ENCODE assay signal across 3 cellular contexts in the genomic region with DNA sequence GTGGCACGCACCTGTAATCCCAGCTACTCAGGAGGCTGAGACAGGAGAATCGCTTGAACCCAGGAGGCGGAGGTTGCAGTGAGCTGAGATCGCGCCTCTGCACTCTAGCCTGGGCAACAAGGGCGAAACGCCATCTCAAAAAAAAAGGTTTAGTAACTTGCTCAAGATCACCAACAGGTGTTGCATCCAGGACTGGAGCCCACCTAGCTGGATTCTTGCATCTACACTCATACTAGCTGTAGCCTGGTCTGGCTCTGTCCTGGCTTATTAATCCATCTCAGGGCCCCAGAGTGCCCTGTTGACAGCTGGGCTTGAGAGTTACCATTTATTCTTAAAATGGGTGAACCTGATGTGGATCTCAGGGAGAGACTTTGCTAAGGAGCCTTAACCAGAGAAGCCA.
TF ChIP-seq lines count a peak whose summit lies in the region.

No MANE protein-coding gene starts in this region.

TF ChIP-seq in HCT116, 20 proteins besides CTCF, POLR2A, EP300 and RAD21:
- no peak for TF ChIP-seq SRF (IDR thresholded peaks at IDR 0.05; ENCODE audit: low read depth)
- no peak for TF ChIP-seq EGR1 (IDR thresholded peaks at IDR 0.05; ENCODE audit: low read depth)
- no peak for TF ChIP-seq ZNF274 (IDR thresholded peaks at IDR 0.05; ENCODE audit: low read depth, low read length)
- no peak for TF ChIP-seq JUND (IDR thresholded peaks at IDR 0.05)
- TF ChIP-seq, protein P1, sequence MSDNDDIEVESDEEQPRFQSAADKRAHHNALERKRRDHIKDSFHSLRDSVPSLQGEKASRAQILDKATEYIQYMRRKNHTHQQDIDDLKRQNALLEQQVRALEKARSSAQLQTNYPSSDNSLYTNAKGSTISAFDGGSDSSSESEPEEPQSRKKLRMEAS (IDR thresholded peaks at IDR 0.05), result no peak
- TF ChIP-seq ZFX (IDR thresholded peaks at IDR 0.05), result no peak
- TF ChIP-seq YY1 (IDR thresholded peaks at IDR 0.05; ENCODE audit: extremely low read depth, insufficient replicate concordance, low read depth, low read length), result no peak
- no peak for TF ChIP-seq SP1 (IDR thresholded peaks at IDR 0.05; ENCODE audit: low read depth)
- no peak for TF ChIP-seq CEBPB (IDR thresholded peaks at IDR 0.05; ENCODE audit: low read depth)
- TF ChIP-seq POLR2AphosphoS5 (IDR thresholded peaks at IDR 0.05; ENCODE audit: low read depth, low read length), result no peak
- TF ChIP-seq ELF1 (IDR thresholded peaks at IDR 0.05; ENCODE audit: borderline replicate concordance, low read depth), result no peak

TF ChIP-seq in WTC11, 78 proteins besides CTCF, POLR2A, EP300 and RAD21:
- TF ChIP-seq CBFB (CRISPR knock-in tag; IDR thresholded peaks at IDR 0.05; ENCODE audit: low read depth) (no peak), ATF1 (CRISPR knock-in tag; IDR thresholded peaks at IDR 0.05) (no peak), EMX1 (CRISPR knock-in tag; IDR thresholded peaks at IDR 0.05) (no peak), MYBL2 (CRISPR knock-in tag; IDR thresholded peaks at IDR 0.05) (no peak), FOXJ3 (CRISPR knock-in tag; IDR thresholded peaks at IDR 0.05; ENCODE audit: borderline replicate concordance) (no peak), JUN (CRISPR knock-in tag; IDR thresholded peaks at IDR 0.05) (no peak), CREB1 (CRISPR knock-in tag; IDR thresholded peaks at IDR 0.05) (no peak)
- TF ChIP-seq, protein P2, sequence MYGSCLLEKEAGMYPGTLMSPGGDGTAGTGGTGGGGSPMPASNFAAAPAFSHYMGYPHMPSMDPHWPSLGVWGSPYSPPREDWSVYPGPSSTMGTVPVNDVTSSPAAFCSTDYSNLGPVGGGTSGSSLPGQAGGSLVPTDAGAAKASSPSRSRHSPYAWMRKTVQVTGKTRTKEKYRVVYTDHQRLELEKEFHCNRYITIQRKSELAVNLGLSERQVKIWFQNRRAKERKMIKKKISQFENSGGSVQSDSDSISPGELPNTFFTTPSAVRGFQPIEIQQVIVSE (CRISPR knock-in tag; IDR thresholded peaks at IDR 0.05; ENCODE audit: borderline replicate concordance), result no peak
- TF ChIP-seq, protein P3, sequence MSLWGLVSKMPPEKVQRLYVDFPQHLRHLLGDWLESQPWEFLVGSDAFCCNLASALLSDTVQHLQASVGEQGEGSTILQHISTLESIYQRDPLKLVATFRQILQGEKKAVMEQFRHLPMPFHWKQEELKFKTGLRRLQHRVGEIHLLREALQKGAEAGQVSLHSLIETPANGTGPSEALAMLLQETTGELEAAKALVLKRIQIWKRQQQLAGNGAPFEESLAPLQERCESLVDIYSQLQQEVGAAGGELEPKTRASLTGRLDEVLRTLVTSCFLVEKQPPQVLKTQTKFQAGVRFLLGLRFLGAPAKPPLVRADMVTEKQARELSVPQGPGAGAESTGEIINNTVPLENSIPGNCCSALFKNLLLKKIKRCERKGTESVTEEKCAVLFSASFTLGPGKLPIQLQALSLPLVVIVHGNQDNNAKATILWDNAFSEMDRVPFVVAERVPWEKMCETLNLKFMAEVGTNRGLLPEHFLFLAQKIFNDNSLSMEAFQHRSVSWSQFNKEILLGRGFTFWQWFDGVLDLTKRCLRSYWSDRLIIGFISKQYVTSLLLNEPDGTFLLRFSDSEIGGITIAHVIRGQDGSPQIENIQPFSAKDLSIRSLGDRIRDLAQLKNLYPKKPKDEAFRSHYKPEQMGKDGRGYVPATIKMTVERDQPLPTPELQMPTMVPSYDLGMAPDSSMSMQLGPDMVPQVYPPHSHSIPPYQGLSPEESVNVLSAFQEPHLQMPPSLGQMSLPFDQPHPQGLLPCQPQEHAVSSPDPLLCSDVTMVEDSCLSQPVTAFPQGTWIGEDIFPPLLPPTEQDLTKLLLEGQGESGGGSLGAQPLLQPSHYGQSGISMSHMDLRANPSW (CRISPR knock-in tag; conservative IDR thresholded peaks at IDR 0.05; ENCODE audit: low read depth), result no peak
- TF ChIP-seq, protein P4, sequence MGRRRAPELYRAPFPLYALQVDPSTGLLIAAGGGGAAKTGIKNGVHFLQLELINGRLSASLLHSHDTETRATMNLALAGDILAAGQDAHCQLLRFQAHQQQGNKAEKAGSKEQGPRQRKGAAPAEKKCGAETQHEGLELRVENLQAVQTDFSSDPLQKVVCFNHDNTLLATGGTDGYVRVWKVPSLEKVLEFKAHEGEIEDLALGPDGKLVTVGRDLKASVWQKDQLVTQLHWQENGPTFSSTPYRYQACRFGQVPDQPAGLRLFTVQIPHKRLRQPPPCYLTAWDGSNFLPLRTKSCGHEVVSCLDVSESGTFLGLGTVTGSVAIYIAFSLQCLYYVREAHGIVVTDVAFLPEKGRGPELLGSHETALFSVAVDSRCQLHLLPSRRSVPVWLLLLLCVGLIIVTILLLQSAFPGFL (CRISPR knock-in tag; IDR thresholded peaks at IDR 0.05; ENCODE audit: borderline replicate concordance), result no peak

TF ChIP-seq in H1, 55 proteins besides CTCF, POLR2A, EP300 and RAD21:
- no peak for TF ChIP-seq SIN3A (conservative IDR thresholded peaks at IDR 0.05 in 1 of 2, IDR thresholded peaks at IDR 0.05 in 1 of 2; ENCODE audit: low read depth in 1 of 2, low read length in 2 of 2)
- TF ChIP-seq HDAC2 (IDR thresholded peaks at IDR 0.05; ENCODE audit: borderline replicate concordance in 1 of 2, low read depth in 2 of 2, low read length in 2 of 2), result no peak
- TF ChIP-seq, protein P5, sequence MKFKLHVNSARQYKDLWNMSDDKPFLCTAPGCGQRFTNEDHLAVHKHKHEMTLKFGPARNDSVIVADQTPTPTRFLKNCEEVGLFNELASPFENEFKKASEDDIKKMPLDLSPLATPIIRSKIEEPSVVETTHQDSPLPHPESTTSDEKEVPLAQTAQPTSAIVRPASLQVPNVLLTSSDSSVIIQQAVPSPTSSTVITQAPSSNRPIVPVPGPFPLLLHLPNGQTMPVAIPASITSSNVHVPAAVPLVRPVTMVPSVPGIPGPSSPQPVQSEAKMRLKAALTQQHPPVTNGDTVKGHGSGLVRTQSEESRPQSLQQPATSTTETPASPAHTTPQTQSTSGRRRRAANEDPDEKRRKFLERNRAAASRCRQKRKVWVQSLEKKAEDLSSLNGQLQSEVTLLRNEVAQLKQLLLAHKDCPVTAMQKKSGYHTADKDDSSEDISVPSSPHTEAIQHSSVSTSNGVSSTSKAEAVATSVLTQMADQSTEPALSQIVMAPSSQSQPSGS (IDR thresholded peaks at IDR 0.05; ENCODE audit: low read length), result no peak
- no peak for TF ChIP-seq BCL11A (IDR thresholded peaks at IDR 0.05; ENCODE audit: low read depth in 2 of 2, low read length in 2 of 2)
- TF ChIP-seq, protein P6, sequence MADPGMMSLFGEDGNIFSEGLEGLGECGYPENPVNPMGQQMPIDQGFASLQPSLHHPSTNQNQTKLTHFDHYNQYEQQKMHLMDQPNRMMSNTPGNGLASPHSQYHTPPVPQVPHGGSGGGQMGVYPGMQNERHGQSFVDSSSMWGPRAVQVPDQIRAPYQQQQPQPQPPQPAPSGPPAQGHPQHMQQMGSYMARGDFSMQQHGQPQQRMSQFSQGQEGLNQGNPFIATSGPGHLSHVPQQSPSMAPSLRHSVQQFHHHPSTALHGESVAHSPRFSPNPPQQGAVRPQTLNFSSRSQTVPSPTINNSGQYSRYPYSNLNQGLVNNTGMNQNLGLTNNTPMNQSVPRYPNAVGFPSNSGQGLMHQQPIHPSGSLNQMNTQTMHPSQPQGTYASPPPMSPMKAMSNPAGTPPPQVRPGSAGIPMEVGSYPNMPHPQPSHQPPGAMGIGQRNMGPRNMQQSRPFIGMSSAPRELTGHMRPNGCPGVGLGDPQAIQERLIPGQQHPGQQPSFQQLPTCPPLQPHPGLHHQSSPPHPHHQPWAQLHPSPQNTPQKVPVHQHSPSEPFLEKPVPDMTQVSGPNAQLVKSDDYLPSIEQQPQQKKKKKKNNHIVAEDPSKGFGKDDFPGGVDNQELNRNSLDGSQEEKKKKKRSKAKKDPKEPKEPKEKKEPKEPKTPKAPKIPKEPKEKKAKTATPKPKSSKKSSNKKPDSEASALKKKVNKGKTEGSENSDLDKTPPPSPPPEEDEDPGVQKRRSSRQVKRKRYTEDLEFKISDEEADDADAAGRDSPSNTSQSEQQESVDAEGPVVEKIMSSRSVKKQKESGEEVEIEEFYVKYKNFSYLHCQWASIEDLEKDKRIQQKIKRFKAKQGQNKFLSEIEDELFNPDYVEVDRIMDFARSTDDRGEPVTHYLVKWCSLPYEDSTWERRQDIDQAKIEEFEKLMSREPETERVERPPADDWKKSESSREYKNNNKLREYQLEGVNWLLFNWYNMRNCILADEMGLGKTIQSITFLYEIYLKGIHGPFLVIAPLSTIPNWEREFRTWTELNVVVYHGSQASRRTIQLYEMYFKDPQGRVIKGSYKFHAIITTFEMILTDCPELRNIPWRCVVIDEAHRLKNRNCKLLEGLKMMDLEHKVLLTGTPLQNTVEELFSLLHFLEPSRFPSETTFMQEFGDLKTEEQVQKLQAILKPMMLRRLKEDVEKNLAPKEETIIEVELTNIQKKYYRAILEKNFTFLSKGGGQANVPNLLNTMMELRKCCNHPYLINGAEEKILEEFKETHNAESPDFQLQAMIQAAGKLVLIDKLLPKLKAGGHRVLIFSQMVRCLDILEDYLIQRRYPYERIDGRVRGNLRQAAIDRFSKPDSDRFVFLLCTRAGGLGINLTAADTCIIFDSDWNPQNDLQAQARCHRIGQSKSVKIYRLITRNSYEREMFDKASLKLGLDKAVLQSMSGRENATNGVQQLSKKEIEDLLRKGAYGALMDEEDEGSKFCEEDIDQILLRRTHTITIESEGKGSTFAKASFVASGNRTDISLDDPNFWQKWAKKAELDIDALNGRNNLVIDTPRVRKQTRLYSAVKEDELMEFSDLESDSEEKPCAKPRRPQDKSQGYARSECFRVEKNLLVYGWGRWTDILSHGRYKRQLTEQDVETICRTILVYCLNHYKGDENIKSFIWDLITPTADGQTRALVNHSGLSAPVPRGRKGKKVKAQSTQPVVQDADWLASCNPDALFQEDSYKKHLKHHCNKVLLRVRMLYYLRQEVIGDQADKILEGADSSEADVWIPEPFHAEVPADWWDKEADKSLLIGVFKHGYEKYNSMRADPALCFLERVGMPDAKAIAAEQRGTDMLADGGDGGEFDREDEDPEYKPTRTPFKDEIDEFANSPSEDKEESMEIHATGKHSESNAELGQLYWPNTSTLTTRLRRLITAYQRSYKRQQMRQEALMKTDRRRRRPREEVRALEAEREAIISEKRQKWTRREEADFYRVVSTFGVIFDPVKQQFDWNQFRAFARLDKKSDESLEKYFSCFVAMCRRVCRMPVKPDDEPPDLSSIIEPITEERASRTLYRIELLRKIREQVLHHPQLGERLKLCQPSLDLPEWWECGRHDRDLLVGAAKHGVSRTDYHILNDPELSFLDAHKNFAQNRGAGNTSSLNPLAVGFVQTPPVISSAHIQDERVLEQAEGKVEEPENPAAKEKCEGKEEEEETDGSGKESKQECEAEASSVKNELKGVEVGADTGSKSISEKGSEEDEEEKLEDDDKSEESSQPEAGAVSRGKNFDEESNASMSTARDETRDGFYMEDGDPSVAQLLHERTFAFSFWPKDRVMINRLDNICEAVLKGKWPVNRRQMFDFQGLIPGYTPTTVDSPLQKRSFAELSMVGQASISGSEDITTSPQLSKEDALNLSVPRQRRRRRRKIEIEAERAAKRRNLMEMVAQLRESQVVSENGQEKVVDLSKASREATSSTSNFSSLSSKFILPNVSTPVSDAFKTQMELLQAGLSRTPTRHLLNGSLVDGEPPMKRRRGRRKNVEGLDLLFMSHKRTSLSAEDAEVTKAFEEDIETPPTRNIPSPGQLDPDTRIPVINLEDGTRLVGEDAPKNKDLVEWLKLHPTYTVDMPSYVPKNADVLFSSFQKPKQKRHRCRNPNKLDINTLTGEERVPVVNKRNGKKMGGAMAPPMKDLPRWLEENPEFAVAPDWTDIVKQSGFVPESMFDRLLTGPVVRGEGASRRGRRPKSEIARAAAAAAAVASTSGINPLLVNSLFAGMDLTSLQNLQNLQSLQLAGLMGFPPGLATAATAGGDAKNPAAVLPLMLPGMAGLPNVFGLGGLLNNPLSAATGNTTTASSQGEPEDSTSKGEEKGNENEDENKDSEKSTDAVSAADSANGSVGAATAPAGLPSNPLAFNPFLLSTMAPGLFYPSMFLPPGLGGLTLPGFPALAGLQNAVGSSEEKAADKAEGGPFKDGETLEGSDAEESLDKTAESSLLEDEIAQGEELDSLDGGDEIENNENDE (IDR thresholded peaks at IDR 0.05; ENCODE audit: insufficient replicate concordance, low read length), result no peak
- TF ChIP-seq, protein P1 (IDR thresholded peaks at IDR 0.05), result no peak
- TF ChIP-seq NRF1 (IDR thresholded peaks at IDR 0.05; ENCODE audit: low read depth, low read length), result no peak
- no peak for TF ChIP-seq SP2 (IDR thresholded peaks at IDR 0.05; ENCODE audit: low read length)
- TF ChIP-seq SAP30 (IDR thresholded peaks at IDR 0.05; ENCODE audit: insufficient read depth, insufficient replicate concordance, low read length), result no peak
- no peak for TF ChIP-seq KDM5A (IDR thresholded peaks at IDR 0.05; ENCODE audit: low read length)
- TF ChIP-seq SIX5 (IDR thresholded peaks at IDR 0.05; ENCODE audit: low read depth, low read length), result no peak
- no peak for TF ChIP-seq CREB1 (IDR thresholded peaks at IDR 0.05)
